In genomic region chr6:116877743-116878142, GRCh38 we compare ENCODE assay signal across 2 cellular contexts.
TF ChIP-seq lines count a peak whose summit lies in the region.

No MANE protein-coding gene starts in this region.

TF ChIP-seq in HEK293, 187 proteins besides CTCF, POLR2A, EP300 and RAD21 (continued from another document):
- no peak for TF ChIP-seq ZSCAN4 (tag by site-specific recombination; IDR thresholded peaks at IDR 0.05)
- no peak for TF ChIP-seq ZNF404 (tag by site-specific recombination; IDR thresholded peaks at IDR 0.05)
- no peak for TF ChIP-seq ZSCAN23 (tag by site-specific recombination; IDR thresholded peaks at IDR 0.05)
- TF ChIP-seq YY1 (tag by site-specific recombination; IDR thresholded peaks at IDR 0.05) = no peak
- TF ChIP-seq PRDM6 (tag by site-specific recombination; IDR thresholded peaks at IDR 0.05) = 0 out of 2 replicates have a peak, but pooled peaks have one; percentile 36
- no peak for TF ChIP-seq ZNF362 (tag by site-specific recombination; IDR thresholded peaks at IDR 0.05)
- TF ChIP-seq SCRT1 (tag by site-specific recombination; IDR thresholded peaks at IDR 0.05; ENCODE audit: borderline replicate concordance) = peak; percentile 61
- no peak for TF ChIP-seq ZNF140 (tag by site-specific recombination; IDR thresholded peaks at IDR 0.05)
- no peak for TF ChIP-seq ZNF561 (tag by site-specific recombination; IDR thresholded peaks at IDR 0.05; ENCODE audit: borderline replicate concordance)
- TF ChIP-seq ZNF558 (tag by site-specific recombination; IDR thresholded peaks at IDR 0.05) = no peak
- no peak for TF ChIP-seq ZNF10 (tag by site-specific recombination; IDR thresholded peaks at IDR 0.05)
- TF ChIP-seq SCRT2 (tag by site-specific recombination; IDR thresholded peaks at IDR 0.05) = peak; percentile 96
- no peak for TF ChIP-seq ZNF324 (tag by site-specific recombination; IDR thresholded peaks at IDR 0.05)
- TF ChIP-seq ZNF704 (tag by site-specific recombination; IDR thresholded peaks at IDR 0.05) = no peak
- no peak for TF ChIP-seq ZNF202 (tag by site-specific recombination; IDR thresholded peaks at IDR 0.05; ENCODE audit: borderline replicate concordance)

TF ChIP-seq in neural cell, 6 proteins besides CTCF, POLR2A, EP300 and RAD21 (continued from another document):
- TF ChIP-seq REST (IDR thresholded peaks at IDR 0.05; ENCODE audit: borderline replicate concordance) (no peak), SMC3 (conservative IDR thresholded peaks at IDR 0.05; ENCODE audit: poor library complexity) (no peak), TAF1 (IDR thresholded peaks at IDR 0.05; ENCODE audit: low read depth) (no peak)
